In the genomic region with DNA sequence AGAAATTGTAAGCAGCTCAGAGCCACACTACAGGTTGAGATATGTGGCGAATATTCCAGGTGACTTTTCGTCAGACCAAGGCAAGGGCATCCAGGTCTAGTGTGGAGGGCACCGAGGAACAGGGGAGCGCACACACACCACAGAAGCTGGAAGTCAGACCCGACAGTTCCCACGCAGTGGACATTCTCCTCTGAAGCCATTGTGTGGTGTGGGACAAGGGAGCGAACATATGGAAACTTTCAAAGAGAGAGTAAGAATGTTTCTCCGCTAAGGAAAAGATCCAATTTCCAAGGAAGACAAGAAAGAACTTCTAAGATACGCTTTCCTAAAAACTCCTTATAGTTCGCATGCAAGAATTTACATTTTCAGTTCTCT, we compare ENCODE assay signal across 13 cellular contexts.
DNase-seq lines count a peak whose midpoint lies in the region; ATAC-seq and TF ChIP-seq lines count a peak whose summit lies in the region.
"Had no signal": no experiment of that assay in that cellular context is flagged by ENCODE, and none has a peak within 500 bp of the region (broad histone marks: within the 10 kb centered on the region; RNA-seq: fewer than 3 reads in every experiment).

No MANE protein-coding gene starts in this region.

- H3K4me1 ChIP-seq in SJCRH30 (peaks cover 11% of the 10 kb centered on the region), esophagus (ENCODE audit: control insufficient read depth in 2 of 2, insufficient read depth in 2 of 2, low read length in 1 of 2) (no peaks in the 10 kb centered on the region), thyroid gland (peaks cover 3 to 4% of the 10 kb centered on the region in 2 donors)

- H3K27me3 Mint-ChIP-seq in activated CD4-positive, alpha-beta memory T cell treated with anti-CD3 and anti-CD28 coated beads for 36 hours = peaks cover 14% of the 10 kb centered on the region
- H3K27me3 Mint-ChIP-seq: dendritic cell treated with granulocyte-macrophage colony-stimulating factor and Interleukin-4, amounts not matched to agents 40 ng/mL and 50 ng/mL, for 4 days had no signal

- CTCF ChIA-PET in activated CD4-positive, alpha-beta memory T cell treated with anti-CD3 and anti-CD28 coated beads for 36 hours (lab: Charles Lee) = no interaction called here

- H3K27ac Mint-ChIP-seq in activated CD4-positive, alpha-beta memory T cell treated with anti-CD3 and anti-CD28 coated beads for 36 hours = no peak overlapping the region
- H3K27ac Mint-ChIP-seq: dendritic cell treated with granulocyte-macrophage colony-stimulating factor and Interleukin-4, amounts not matched to agents 40 ng/mL and 50 ng/mL, for 4 days had no signal

- H3K9ac ChIP-seq in neural cell (ENCODE audit: low read length) = peak overlapping the region; percentile 55

- no peak for TF ChIP-seq RAD21 in neural cell (conservative IDR thresholded peaks at IDR 0.05)

- TF ChIP-seq EP300 in neural cell (conservative IDR thresholded peaks at IDR 0.05; ENCODE audit: poor library complexity, severe bottlenecking) = no peak

- no peak for ATAC-seq in GM19452 (IDR thresholded peaks at IDR 0.05; ENCODE audit: unreplicated experiment)
- ATAC-seq: GM12878 had no signal

- H3K27ac ChIP-seq in SJCRH30 (peak overlapping the region; percentile 34; the same call in 1 of the 2 replicates), esophagus (ENCODE audit: low read depth in 2 of 2, low read length in 1 of 2) (peak overlapping the region; percentile 45 to 61), neural cell (ENCODE audit: low read length) (peak overlapping the region; percentile 75), thyroid gland (peak overlapping the region; percentile 8 to 16 (median 9))

- no peaks in the 10 kb centered on the region for H4K20me1 ChIP-seq in neural cell (ENCODE audit: insufficient read depth)

- DNase-seq in SJCRH30 = peak in 1 of 2 experiments; percentile 36
- DNase-seq in thyroid gland = no peak
- no peak for DNase-seq in activated CD4-positive, alpha-beta memory T cell treated with anti-CD3 and anti-CD28 coated beads for 36 hours
- DNase-seq in NCI-H1694 treated with DMSO at 0.1 percent for 48 hours (lab: John Stamatoyannopoulos, UW) = no peak
- DNase-seq in stimulated activated CD8-positive, alpha-beta memory T cell treated with anti-CD3 and anti-CD28 coated beads, Interleukin-4, amount 100 ng/mL, for 48 hours = no peak
- DNase-seq: Calu3; NCI-H1105; stimulated activated naive CD4-positive, alpha-beta T cell treated with Interleukin-2 at 50 U/mL for 16 hours had no signal

- peaks cover 6% of the 10 kb centered on the region; the same call in 1 of the 2 replicates for H3K36me3 ChIP-seq in SJCRH30
- peaks cover 0 to 2% of the 10 kb centered on the region in 2 donors for H3K36me3 ChIP-seq in esophagus (ENCODE audit: control insufficient read depth in 2 of 2, insufficient read depth in 2 of 2, low read length in 1 of 2)
- H3K36me3 ChIP-seq in neural cell (ENCODE audit: insufficient read depth, low read length) = no peaks in the 10 kb centered on the region
- no peaks in the 10 kb centered on the region for H3K36me3 ChIP-seq in thyroid gland

- no peaks in the 10 kb centered on the region for H3K9me3 ChIP-seq in SJCRH30 (replicated peaks)
- H3K9me3 ChIP-seq in esophagus (ENCODE audit: control insufficient read depth in 2 of 2, insufficient read depth in 1 of 2, low read depth in 1 of 2, low read length in 1 of 2) = no peaks in the 10 kb centered on the region
- no peaks in the 10 kb centered on the region for H3K9me3 ChIP-seq in neural cell (ENCODE audit: low read length)
- H3K9me3 ChIP-seq in thyroid gland = no peaks in the 10 kb centered on the region

- H3K79me2 ChIP-seq in neural cell (replicated peaks; ENCODE audit: insufficient read depth, low read length) = peaks cover 12% of the 10 kb centered on the region

- 70 to 72% methylated on average over 10 of the region's 10 CpGs for WGBS in esophagus, 2 donors
- 83 to 90% methylated on average over 10 of the region's 10 CpGs for WGBS in thyroid gland, 2 donors

- H3K27me3 ChIP-seq in SJCRH30 = no peaks in the 10 kb centered on the region
- H3K27me3 ChIP-seq in esophagus (ENCODE audit: control insufficient read depth in 1 of 2, insufficient read depth in 2 of 2, low read length in 2 of 2) = no peaks in the 10 kb centered on the region
- H3K27me3 ChIP-seq in neural cell (ENCODE audit: insufficient read depth, low read depth, low read length) = no peaks in the 10 kb centered on the region
- H3K27me3 ChIP-seq in thyroid gland = no peaks in the 10 kb centered on the region

- POLR2A ChIA-PET in activated CD4-positive, alpha-beta memory T cell treated with anti-CD3 and anti-CD28 coated beads for 36 hours (lab: Charles Lee) = no interaction called here

- H3K4me3 ChIP-seq in SJCRH30 (peak overlapping the region; percentile 58), esophagus (ENCODE audit: low read depth in 1 of 2, low read length in 2 of 2) (no peak overlapping the region), neural cell (ENCODE audit: low read length) (peak overlapping the region; percentile 48), thyroid gland (replicated peaks in 1 of 3) (no peak overlapping the region)
- H3K4me3 ChIP-seq: GM12878 had no signal

- peaks cover 4% of the 10 kb centered on the region for H3K9me3 Mint-ChIP-seq in activated CD4-positive, alpha-beta memory T cell treated with anti-CD3 and anti-CD28 coated beads for 36 hours
- H3K9me3 Mint-ChIP-seq: dendritic cell treated with granulocyte-macrophage colony-stimulating factor and Interleukin-4, amounts not matched to agents 40 ng/mL and 50 ng/mL, for 4 days had no signal

- no peak overlapping the region for H3K4me3 Mint-ChIP-seq in activated CD4-positive, alpha-beta memory T cell treated with anti-CD3 and anti-CD28 coated beads for 36 hours
- H3K4me3 Mint-ChIP-seq: dendritic cell treated with granulocyte-macrophage colony-stimulating factor and Interleukin-4, amounts not matched to agents 40 ng/mL and 50 ng/mL, for 4 days had no signal

- TF ChIP-seq CTCF in neural cell (IDR thresholded peaks at IDR 0.05; ENCODE audit: poor library complexity, severe bottlenecking) (no peak), thyroid gland (IDR thresholded peaks at IDR 0.05) (no peak)

- TF ChIP-seq POLR2A in thyroid gland (IDR thresholded peaks at IDR 0.05) = no peak

- H2AFZ ChIP-seq in neural cell (ENCODE audit: low read depth, low read length) = no peak overlapping the region

- no peaks in the 10 kb centered on the region for H3K36me3 Mint-ChIP-seq in activated CD4-positive, alpha-beta memory T cell treated with anti-CD3 and anti-CD28 coated beads for 36 hours

- H3K4me2 ChIP-seq in neural cell (ENCODE audit: low read length) = no peak overlapping the region

- intact Hi-C loops in thyroid gland (cut with DNase I) = no loop called here
- intact Hi-C loops in activated CD4-positive, alpha-beta memory T cell treated with anti-CD3 and anti-CD28 coated beads for 36 hours (cut with micrococcal nuclease) = no loop called here

- H3K9me2 ChIP-seq in neural cell (ENCODE audit: insufficient read depth, low read length) = no peaks in the 10 kb centered on the region

- peaks cover 26% of the 10 kb centered on the region for H3K4me1 Mint-ChIP-seq in activated CD4-positive, alpha-beta memory T cell treated with anti-CD3 and anti-CD28 coated beads for 36 hours (ENCODE audit: low read depth)

- peaks cover 13% of the 10 kb centered on the region for H3F3A ChIP-seq in neural cell (ENCODE audit: insufficient read depth, low read length, poor library complexity, severe bottlenecking)

TF ChIP-seq in neural cell, 6 proteins besides CTCF, POLR2A, EP300 and RAD21:
- TF ChIP-seq TAF1 (IDR thresholded peaks at IDR 0.05; ENCODE audit: low read depth) (no peak), SMC3 (conservative IDR thresholded peaks at IDR 0.05; ENCODE audit: poor library complexity) (no peak), MXI1 (conservative IDR thresholded peaks at IDR 0.05; ENCODE audit: poor library complexity, severe bottlenecking) (no peak), EZH2 (IDR thresholded peaks at IDR 0.05; ENCODE audit: borderline replicate concordance, insufficient read depth, low read length, poor library complexity, severe bottlenecking) (no peak), POLR2AphosphoS5 (IDR thresholded peaks at IDR 0.05) (no peak)
- TF ChIP-seq, protein P1, sequence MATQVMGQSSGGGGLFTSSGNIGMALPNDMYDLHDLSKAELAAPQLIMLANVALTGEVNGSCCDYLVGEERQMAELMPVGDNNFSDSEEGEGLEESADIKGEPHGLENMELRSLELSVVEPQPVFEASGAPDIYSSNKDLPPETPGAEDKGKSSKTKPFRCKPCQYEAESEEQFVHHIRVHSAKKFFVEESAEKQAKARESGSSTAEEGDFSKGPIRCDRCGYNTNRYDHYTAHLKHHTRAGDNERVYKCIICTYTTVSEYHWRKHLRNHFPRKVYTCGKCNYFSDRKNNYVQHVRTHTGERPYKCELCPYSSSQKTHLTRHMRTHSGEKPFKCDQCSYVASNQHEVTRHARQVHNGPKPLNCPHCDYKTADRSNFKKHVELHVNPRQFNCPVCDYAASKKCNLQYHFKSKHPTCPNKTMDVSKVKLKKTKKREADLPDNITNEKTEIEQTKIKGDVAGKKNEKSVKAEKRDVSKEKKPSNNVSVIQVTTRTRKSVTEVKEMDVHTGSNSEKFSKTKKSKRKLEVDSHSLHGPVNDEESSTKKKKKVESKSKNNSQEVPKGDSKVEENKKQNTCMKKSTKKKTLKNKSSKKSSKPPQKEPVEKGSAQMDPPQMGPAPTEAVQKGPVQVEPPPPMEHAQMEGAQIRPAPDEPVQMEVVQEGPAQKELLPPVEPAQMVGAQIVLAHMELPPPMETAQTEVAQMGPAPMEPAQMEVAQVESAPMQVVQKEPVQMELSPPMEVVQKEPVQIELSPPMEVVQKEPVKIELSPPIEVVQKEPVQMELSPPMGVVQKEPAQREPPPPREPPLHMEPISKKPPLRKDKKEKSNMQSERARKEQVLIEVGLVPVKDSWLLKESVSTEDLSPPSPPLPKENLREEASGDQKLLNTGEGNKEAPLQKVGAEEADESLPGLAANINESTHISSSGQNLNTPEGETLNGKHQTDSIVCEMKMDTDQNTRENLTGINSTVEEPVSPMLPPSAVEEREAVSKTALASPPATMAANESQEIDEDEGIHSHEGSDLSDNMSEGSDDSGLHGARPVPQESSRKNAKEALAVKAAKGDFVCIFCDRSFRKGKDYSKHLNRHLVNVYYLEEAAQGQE (IDR thresholded peaks at IDR 0.05; ENCODE audit: borderline replicate concordance) = no peak

Comparison
In these comparisons a context has a peak if more than half of its experiments do, and no peak if none do; other contexts are left out.
1. H3K27ac ChIP-seq: peak in every context shown above with its lines; median percentile 75 in neural cell; 53 in esophagus; 34 in SJCRH30; 9 in thyroid gland.
2. H3K4me3 ChIP-seq: peak in SJCRH30 (single experiment) and neural cell (single experiment); none in esophagus (0 of 2) and thyroid gland (0 of 3).